In the genomic region with DNA sequence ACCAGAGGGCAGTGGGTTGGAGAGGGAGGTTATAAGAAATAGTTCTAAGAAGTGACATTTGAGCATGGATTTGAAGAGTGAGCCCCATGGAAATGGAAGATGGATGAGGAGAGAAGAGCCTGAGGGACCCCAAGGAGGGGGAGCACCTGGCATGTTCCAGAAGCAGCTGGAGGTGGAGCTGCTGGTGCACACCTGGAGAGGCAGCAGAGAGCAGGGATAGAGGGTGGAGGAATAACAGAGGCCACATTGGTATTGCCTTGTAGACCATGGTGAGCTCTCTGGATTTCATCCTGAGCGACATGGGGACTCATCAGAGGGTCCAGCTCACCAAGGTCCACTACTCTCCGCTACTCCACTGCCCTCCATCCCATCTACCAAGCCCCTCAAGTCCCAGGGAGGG, we compare ENCODE assay signal across 11 cellular contexts. TPM values are rescaled to one million over a fixed set of nuclear protein-coding genes. Genes with fewer than 3 reads are reported as not detected.
DNase-seq lines count a peak whose midpoint lies in the region; ATAC-seq and TF ChIP-seq lines count a peak whose summit lies in the region.
"Had no signal": no experiment of that assay in that cellular context is flagged by ENCODE, and none has a peak within 500 bp of the region (broad histone marks: within the 10 kb centered on the region; RNA-seq: fewer than 3 reads in every experiment).

No MANE protein-coding gene starts in this region.

- peaks cover 0 to 3% (median 0%) of the 10 kb centered on the region in 3 donors for H3K9me3 Mint-ChIP-seq in T-cell

- no peaks in the 10 kb centered on the region for H3K27me3 Mint-ChIP-seq in T-cell

- ATAC-seq in T-cell (replicated peaks in 1 of 4) (no peak), left colon (peak; percentile 47), GM21423 (IDR thresholded peaks at IDR 0.05; ENCODE audit: unreplicated experiment) (no peak)
- ATAC-seq: activated CD8-positive, alpha-beta memory T cell treated with anti-CD3 and anti-CD28 coated beads, Interleukin-2, amount 10 ng/mL, durations not matched to agents 7 days and 5 days had no signal

- CTCF ChIA-PET in HEK293T (lab: Yijun Ruan, JAX) (no interaction called here), T-cell (lab: Charles Lee) (interaction anchor here in 1 of 2 donors (0.8 to 1.0 kb wide), 3 partner anchors 19 to 54 kb away, joined by 3 read pairs; no protein-coding TSS in a partner anchor)

- H3K36me3 ChIP-seq in GM06990 (ENCODE audit: control insufficient read depth, insufficient read depth, low read length), result no peaks in the 10 kb centered on the region
- H3K36me3 ChIP-seq: transverse colon had no signal

- POLR2A ChIA-PET in HEK293T (lab: Yijun Ruan, JAX), result interaction anchor here (1.6 kb wide), 1 partner anchor 23 kb away, joined by 5 read pairs; a partner anchor contains a TSS
- POLR2A ChIA-PET in T-cell (lab: Charles Lee), result interaction anchor here (0.5 kb wide), 2 partner anchors 141 to 221 kb away, joined by 4 to 5 read pairs; no protein-coding TSS in a partner anchor

- no peak overlapping the region for H3K4me3 ChIP-seq in GM06990 (replicated peaks; ENCODE audit: low read depth, low read length)
- H3K4me3 ChIP-seq: transverse colon had no signal

- H3K4me1 Mint-ChIP-seq in T-cell, result peaks cover 26 to 45% (median 32%) of the 10 kb centered on the region in 3 donors

- peak overlapping the region; percentile 7 to 57 for H3K27ac Mint-ChIP-seq in T-cell
- H3K27ac Mint-ChIP-seq: activated CD8-positive, alpha-beta memory T cell treated with anti-CD3 and anti-CD28 coated beads, Interleukin-2, amount 10 ng/mL, durations not matched to agents 7 days and 5 days had no signal

- H3K36me3 Mint-ChIP-seq in T-cell, result no peaks in the 10 kb centered on the region
- H3K36me3 Mint-ChIP-seq: activated CD8-positive, alpha-beta memory T cell treated with anti-CD3 and anti-CD28 coated beads, Interleukin-2, amount 10 ng/mL, durations not matched to agents 7 days and 5 days had no signal

- TF ChIP-seq CTCF in GM06990 (IDR thresholded peaks at IDR 0.05; ENCODE audit: insufficient read depth, low read length, poor library complexity, severe bottlenecking), result peak; percentile 31

- intact Hi-C loops in left colon (cut with DNase I, micrococcal nuclease), result loop anchor here in 1 of 2 donors (5.0 to 10.0 kb wide), 2 partner anchors 114 to 191 kb away; no protein-coding TSS in a partner anchor

- H3K4me3 Mint-ChIP-seq in T-cell, result no peak overlapping the region
- H3K4me3 Mint-ChIP-seq: activated CD8-positive, alpha-beta memory T cell treated with anti-CD3 and anti-CD28 coated beads, Interleukin-2, amount 10 ng/mL, durations not matched to agents 7 days and 5 days had no signal

- DNase-seq in GM06990 (ENCODE audit: extremely low read depth, insufficient read length), result no peak
- peak; percentile 19 for DNase-seq in HEK293T (ENCODE audit: extremely low spot score)
- no peak for DNase-seq in T-cell
- no peak for DNase-seq in left colon
- DNase-seq in AG08396 (ENCODE audit: low spot score), result no peak
- no peak for DNase-seq in A172 (ENCODE audit: low spot score)
- DNase-seq: activated CD8-positive, alpha-beta memory T cell treated with anti-CD3 and anti-CD28 coated beads, Interleukin-2, amount 10 ng/mL, durations not matched to agents 7 days and 5 days; activated naive CD4-positive, alpha-beta T cell treated with anti-CD3 and anti-CD28 coated beads, Interleukin-2, amount 50 U/mL, for 16 hours; COR-L47; transverse colon had no signal

- no peaks in the 10 kb centered on the region for H3K27me3 ChIP-seq in GM06990 (replicated peaks; ENCODE audit: control insufficient read depth, insufficient read depth, low read length)
- H3K27me3 ChIP-seq: transverse colon had no signal

TF ChIP-seq in HEK293T, 16 proteins besides CTCF, POLR2A, EP300 and RAD21:
- TF ChIP-seq FOXM1 (IDR thresholded peaks at IDR 0.05; ENCODE audit: borderline replicate concordance) (no peak), HDGF (IDR thresholded peaks at IDR 0.05; ENCODE audit: borderline replicate concordance) (no peak)

RNA-seq across cellular contexts. Expression of a gene that starts 22.3 kb away (rescaled TPM):
- total RNA-seq in T-cell, result 10 to 100 TPM; 13.4 to 25.6 (median 23.5) TPM
- 1 to 10 TPM; 8.8 to 9.6 TPM for total RNA-seq in left colon
- total RNA-seq in A172 (2014; rRNA removed; shearing (Covaris generic)), result 2.7 and 6.0 TPM in 2 replicates
